Comparison of ENCODE assay signal across 8 cellular contexts in the genomic region with DNA sequence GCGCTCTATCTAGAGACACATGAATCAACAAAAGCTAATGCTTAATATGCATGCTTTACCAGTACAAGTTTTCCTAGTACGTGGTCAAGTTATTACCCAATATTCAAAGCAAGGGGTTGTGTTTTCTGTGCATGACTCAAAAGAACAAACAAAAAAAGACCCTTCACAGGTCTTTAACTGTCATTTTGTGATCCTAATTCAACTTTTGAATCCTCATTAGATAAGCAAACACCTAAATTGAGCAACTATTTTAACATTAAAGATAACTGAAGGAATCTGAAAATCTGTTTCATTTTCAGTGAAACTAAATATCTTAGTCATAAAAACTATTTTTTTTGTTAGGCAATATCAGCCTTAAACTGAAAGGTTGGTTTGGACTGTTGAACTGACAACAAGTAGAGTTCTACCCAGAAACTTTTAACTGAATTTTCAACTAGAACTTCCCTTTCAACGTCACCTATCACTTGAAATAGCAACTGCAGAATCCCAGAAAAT.
A peak's percentile ranks its signal among the peaks of the same experiment; 100 is the strongest.
DNase-seq lines count a peak whose midpoint lies in the region; ATAC-seq lines count a peak whose summit lies in the region.

No MANE protein-coding gene starts in this region.

- ATAC-seq in GM18519 (IDR thresholded peaks at IDR 0.05; ENCODE audit: low FRiP score, unreplicated experiment) = peak; percentile 62
- ATAC-seq in HG02571 (IDR thresholded peaks at IDR 0.05; ENCODE audit: unreplicated experiment) = peak; percentile 74

- peak; percentile 68 for DNase-seq in NAMALWA (ENCODE audit: low spot score)
- peak; percentile 16 for DNase-seq in fibroblast of peridontal ligament (ENCODE audit: extremely low read depth)
- DNase-seq in DMS153 treated with DMSO at 0.1 percent for 48 hours (lab: John Stamatoyannopoulos, UW; ENCODE audit: unreplicated experiment) = no peak
- no peak for DNase-seq in COLO829 (ENCODE audit: low spot score)
- no peak for DNase-seq in pons (ENCODE audit: low spot score)
- DNase-seq in NCI-H1436 (lab: John Stamatoyannopoulos, UW) = no peak

Comparison
In these comparisons a context has a peak if more than half of its experiments do, and no peak if none do; other contexts are left out.
1. DNase-seq: peak in NAMALWA (single experiment) and fibroblast of peridontal ligament (single experiment); none in DMS153 treated with DMSO at 0.1 percent for 48 hours (single experiment), COLO829 (single experiment), pons (single experiment) and NCI-H1436 (single experiment).